8 cellular contexts compared by ENCODE assay signal in genomic region chrX:154457491-154458115, GRCh38. TPM values are rescaled to one million over a fixed set of nuclear protein-coding genes. Genes with fewer than 3 reads are reported as not detected.
DNase-seq lines count a peak whose midpoint lies in the region; ATAC-seq and TF ChIP-seq lines count a peak whose summit lies in the region.

No MANE protein-coding gene starts in this region.

- 4% methylated on average over 65 of the region's 65 CpGs for WGBS in ectodermal cell, 2 experiments

- DNase-seq in DMS53 treated with DMSO at 0.1 percent for 48 hours (lab: John Stamatoyannopoulos, UW; ENCODE audit: unreplicated experiment) (peak; percentile 42), KBM-7 (peak; percentile 47), WERI-Rb-1 (peak; percentile 67), thoracic aorta (ENCODE audit: low spot score) (no peak)

- H3K4me1 ChIP-seq in ectodermal cell (ENCODE audit: control insufficient read depth, insufficient read depth, low read length) (no peaks in the 10 kb centered on the region), mononuclear cell (ENCODE audit: insufficient read depth, low read length) (peaks cover 2% of the 10 kb centered on the region), thoracic aorta (ENCODE audit: control insufficient read depth in 1 of 2, low read depth in 2 of 2) (peaks cover 0 to 10% of the 10 kb centered on the region in 2 donors)

- H3K4me3 ChIP-seq in WERI-Rb-1 (ENCODE audit: low read depth, low read length) (peak overlapping the region; percentile 33), ectodermal cell (ENCODE audit: insufficient read depth, low read depth, low read length) (peak overlapping the region; percentile 64), mononuclear cell (ENCODE audit: low read length) (peak overlapping the region; percentile 35), thoracic aorta (peak overlapping the region; percentile 80)

- H3K27me3 ChIP-seq in WERI-Rb-1 (ENCODE audit: insufficient read depth, low read depth, severe bottlenecking) (peaks cover 17% of the 10 kb centered on the region), ectodermal cell (ENCODE audit: control insufficient read depth, insufficient read depth, low read length, poor library complexity, severe bottlenecking) (no peaks in the 10 kb centered on the region), mononuclear cell (ENCODE audit: insufficient read depth, low read length) (no peaks in the 10 kb centered on the region), thoracic aorta (replicated peaks; ENCODE audit: insufficient read depth) (no peaks in the 10 kb centered on the region)

- H3K36me3 ChIP-seq in WERI-Rb-1 (peaks cover 31% of the 10 kb centered on the region), ectodermal cell (ENCODE audit: control insufficient read depth, insufficient read depth, low read length) (no peaks in the 10 kb centered on the region), thoracic aorta (no peaks in the 10 kb centered on the region)

- H3K9me3 ChIP-seq in WERI-Rb-1 (ENCODE audit: severe bottlenecking) = peaks cover 6% of the 10 kb centered on the region
- no peaks in the 10 kb centered on the region for H3K9me3 ChIP-seq in ectodermal cell (ENCODE audit: control insufficient read depth, low read length)
- H3K9me3 ChIP-seq in mononuclear cell (ENCODE audit: low read depth, low read length) = no peaks in the 10 kb centered on the region
- H3K9me3 ChIP-seq in thoracic aorta = no peaks in the 10 kb centered on the region

- TF ChIP-seq CTCF in WERI-Rb-1 (IDR thresholded peaks at IDR 0.05; ENCODE audit: low read depth, low read length) = no peak
- no peak for TF ChIP-seq CTCF in thoracic aorta (IDR thresholded peaks at IDR 0.05)

- H3K27ac ChIP-seq in WERI-Rb-1 = peak overlapping the region; percentile 63; the same call in 1 of the 2 replicates
- no peak overlapping the region for H3K27ac ChIP-seq in ectodermal cell (ENCODE audit: insufficient read depth, low read depth, low read length, poor library complexity, severe bottlenecking)
- H3K27ac ChIP-seq in thoracic aorta = peak overlapping the region in 1 of 2 donors; percentile 71

- in situ Hi-C loops in KBM-7 (cut with MboI; ENCODE audit: low pct_unique_long_range_greater_than_20kb, low sequenced_read_pairs) = no loop called here

- ATAC-seq in GM21529 (IDR thresholded peaks at IDR 0.05; ENCODE audit: unreplicated experiment) (peak; percentile 54), thoracic aorta (ENCODE audit: insufficient number of reproducible peaks, low FRiP score, low read depth) (no peak), GM18517 (IDR thresholded peaks at IDR 0.05; ENCODE audit: unreplicated experiment) (no peak)

RNA-seq across cellular contexts. Expression of gene PLXNA3, which starts 0.5 kb away (rescaled TPM):
- 40.9 TPM for polyA plus RNA-seq in ectodermal cell (2013, experiment 1 of 4)
- polyA plus RNA-seq in ectodermal cell (2013, experiment 2 of 4) = 30.1 TPM
- polyA plus RNA-seq in ectodermal cell (2013, experiment 3 of 4) = 34.6 TPM
- polyA plus RNA-seq in ectodermal cell (2013, experiment 4 of 4) = 41.1 TPM
- total RNA-seq in mononuclear cell = 5.5 TPM
- total RNA-seq in thoracic aorta = 10 to 100 TPM; 39.3 to 40.9 TPM

RNA-seq across cellular contexts. Expression of gene FAM50A, which starts 13.7 kb away (rescaled TPM):
- polyA plus RNA-seq in ectodermal cell (2013, experiment 1 of 4) = 74.1 TPM
- 76.5 TPM for polyA plus RNA-seq in ectodermal cell (2013, experiment 2 of 4)
- polyA plus RNA-seq in ectodermal cell (2013, experiment 3 of 4) = 65.1 TPM
- 71.0 TPM for polyA plus RNA-seq in ectodermal cell (2013, experiment 4 of 4)
- total RNA-seq in mononuclear cell (19.1 TPM), thoracic aorta (10 to 100 TPM; 52.8 to 63.4 TPM)

RNA-seq across cellular contexts. Expression of gene GDI1, which starts 20.6 kb away (rescaled TPM):
- polyA plus RNA-seq in ectodermal cell (2013, experiment 1 of 4) = 201 TPM
- 188 TPM for polyA plus RNA-seq in ectodermal cell (2013, experiment 2 of 4)
- 170 TPM for polyA plus RNA-seq in ectodermal cell (2013, experiment 3 of 4)
- 203 TPM for polyA plus RNA-seq in ectodermal cell (2013, experiment 4 of 4)
- total RNA-seq in mononuclear cell (67.6 TPM), thoracic aorta (100 to 1,000 TPM in 1 of 2 donors, 10 to 100 TPM in 1; 99.4 to 151 TPM)

RNA-seq across cellular contexts. Expression of gene LAGE3, which starts 21.5 kb away (rescaled TPM):
- polyA plus RNA-seq in ectodermal cell (2013, experiment 1 of 4) = 19.7 TPM
- 22.6 TPM for polyA plus RNA-seq in ectodermal cell (2013, experiment 2 of 4)
- 27.9 TPM for polyA plus RNA-seq in ectodermal cell (2013, experiment 3 of 4)
- polyA plus RNA-seq in ectodermal cell (2013, experiment 4 of 4) = 31.0 TPM
- total RNA-seq in mononuclear cell (2.6 TPM), thoracic aorta (1 to 10 TPM; 2.1 to 8.9 TPM)

RNA-seq across cellular contexts. Expression of gene UBL4A, which starts 28.8 kb away (rescaled TPM):
- polyA plus RNA-seq in ectodermal cell (2013, experiment 1 of 4) = 23.3 TPM
- 23.9 TPM for polyA plus RNA-seq in ectodermal cell (2013, experiment 2 of 4)
- 21.9 TPM for polyA plus RNA-seq in ectodermal cell (2013, experiment 3 of 4)
- polyA plus RNA-seq in ectodermal cell (2013, experiment 4 of 4) = 20.8 TPM
- 15.2 TPM for total RNA-seq in mononuclear cell
- 10 to 100 TPM; 28.1 to 67.1 TPM for total RNA-seq in thoracic aorta
